In the genomic region with DNA sequence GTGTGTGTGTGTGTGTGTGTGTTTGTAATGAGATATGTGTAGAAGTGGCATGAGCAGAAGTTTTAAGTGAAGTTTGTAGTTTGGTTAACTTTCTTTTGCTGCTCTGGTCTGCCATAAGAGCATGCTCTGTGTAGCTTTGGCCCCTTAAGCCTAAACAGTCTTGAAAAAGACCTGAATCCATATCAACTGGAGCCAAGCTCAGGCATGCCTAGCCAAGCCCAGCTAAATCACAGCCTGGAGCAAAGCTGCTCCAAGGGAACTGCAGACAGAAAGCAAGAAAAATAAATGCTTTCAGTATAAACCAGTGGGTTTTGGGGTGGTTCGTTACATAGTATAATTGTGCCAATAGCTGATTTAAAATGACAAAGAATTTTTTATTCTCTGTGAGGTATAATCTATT, we compare ENCODE assay signal across 25 cellular contexts.
DNase-seq lines count a peak whose midpoint lies in the region; ATAC-seq and TF ChIP-seq lines count a peak whose summit lies in the region.
"Had no signal": no experiment of that assay in that cellular context is flagged by ENCODE, and none has a peak within 500 bp of the region (broad histone marks: within the 10 kb centered on the region; RNA-seq: fewer than 3 reads in every experiment).

No MANE protein-coding gene starts in this region.

- ATAC-seq in GM23338 (peak; percentile 44), WTC11 (peak; percentile 48; the same call in 1 of the 2 replicates), SK-N-SH treated with all-trans-retinoic acid at 6 μM for 48 hours (no peak)
- ATAC-seq in CD8-positive, alpha-beta T cell = no peak
- ATAC-seq: PC-3 had no signal

- H3K27me3 Mint-ChIP-seq in GM23338 (ENCODE audit: insufficient read depth, low read depth, poor library complexity) = no peaks in the 10 kb centered on the region
- no peaks in the 10 kb centered on the region; the same call in 1 of the 2 replicates for H3K27me3 Mint-ChIP-seq in WTC11 (ENCODE audit: low read depth)
- no peaks in the 10 kb centered on the region for H3K27me3 Mint-ChIP-seq in CD8-positive, alpha-beta T cell (ENCODE audit: low read depth)

- no peak overlapping the region for H3K27ac ChIP-seq in GM23338 (ENCODE audit: low read depth)
- H3K27ac ChIP-seq in CD8-positive, alpha-beta T cell (ENCODE audit: low read depth, low read length) = no peak overlapping the region
- H3K27ac ChIP-seq: SJCRH30 had no signal

- CTCF ChIA-PET in WTC11 (lab: Charles Lee) = no interaction called here
- CTCF ChIA-PET in CD8-positive, alpha-beta T cell (lab: Charles Lee) = no interaction called here

- DNase-seq in NCI-H1105 treated with DMSO at 0.1 percent for 48 hours (lab: John Stamatoyannopoulos, UW) (peak; percentile 35), NCI-H1105 (lab: John Stamatoyannopoulos, UW) (no peak), GM23338 (ENCODE audit: low spot score) (no peak), WTC11 (ENCODE audit: low spot score) (no peak), iPS-NIHi7 (ENCODE audit: extremely low spot score) (peak; percentile 12), epidermal melanocyte (ENCODE audit: insufficient read length, low spot score) (no peak)
- DNase-seq in CD8-positive, alpha-beta T cell = no peak
- DNase-seq: ACHN; BE2C; Calu3; DMS79 treated with DMSO at 0.1 percent for 48 hours; GF-D8; H9; HFFc6; KBM-7; MM.1S; NCI-H1417 treated with DMSO at 0.1 percent for 48 hours; NCI-H2029; NCI-H2227 treated with DMSO at 0.1 percent for 48 hours; NCI-H526 treated with DMSO at 0.1 percent for 48 hours; NK-92 treated with Interleukin-12 subunit alpha and Interleukin-12 subunit beta, amount 100 ng/mL, for 24 hours; PC-3 had no signal

- no peaks in the 10 kb centered on the region for H3K4me1 ChIP-seq in GM23338 (ENCODE audit: insufficient read depth)
- no peaks in the 10 kb centered on the region for H3K4me1 ChIP-seq in CD8-positive, alpha-beta T cell (ENCODE audit: insufficient read depth, low read length)
- H3K4me1 ChIP-seq: BE2C, SJCRH30 had no signal

- no peaks in the 10 kb centered on the region for H3F3A ChIP-seq in GM23338 (replicated peaks; ENCODE audit: low read depth)

- H3K4me1 Mint-ChIP-seq in GM23338 (no peaks in the 10 kb centered on the region), WTC11 (no peaks in the 10 kb centered on the region)
- H3K4me1 Mint-ChIP-seq in CD8-positive, alpha-beta T cell (ENCODE audit: low read depth) = no peaks in the 10 kb centered on the region
- H3K4me1 Mint-ChIP-seq: CD14-positive monocyte, H9 had no signal

- no peaks in the 10 kb centered on the region for H3K27me3 ChIP-seq in GM23338 (ENCODE audit: insufficient read depth)
- H3K27me3 ChIP-seq in CD8-positive, alpha-beta T cell (ENCODE audit: insufficient read depth, low read length) = no peaks in the 10 kb centered on the region
- H3K27me3 ChIP-seq: BE2C, SJCRH30 had no signal

- no peaks in the 10 kb centered on the region for H3K36me3 ChIP-seq in GM23338 (ENCODE audit: insufficient read depth)
- H3K36me3 ChIP-seq in CD8-positive, alpha-beta T cell (ENCODE audit: insufficient read depth, low read length) = no peaks in the 10 kb centered on the region
- H3K36me3 ChIP-seq: BE2C, SJCRH30 had no signal

- H3K4me3 Mint-ChIP-seq in GM23338 = no peak overlapping the region
- H3K4me3 Mint-ChIP-seq in WTC11 = no peak overlapping the region
- H3K4me3 Mint-ChIP-seq in CD8-positive, alpha-beta T cell = no peak overlapping the region
- H3K4me3 Mint-ChIP-seq: CD14-positive monocyte, H9, HFFc6 had no signal

- peaks cover 4% of the 10 kb centered on the region; the same call in 2 of the 3 replicates for H3K36me3 Mint-ChIP-seq in GM23338 (ENCODE audit: low read depth)
- 0 out of 2 replicates have a peak, but pooled peaks cover 4% of the 10 kb centered on the region for H3K36me3 Mint-ChIP-seq in WTC11
- no peaks in the 10 kb centered on the region for H3K36me3 Mint-ChIP-seq in CD8-positive, alpha-beta T cell
- H3K36me3 Mint-ChIP-seq: CD14-positive monocyte had no signal

- no peaks in the 10 kb centered on the region for H3K9me2 ChIP-seq in GM23338 (ENCODE audit: insufficient read depth)

- TF ChIP-seq CTCF in GM23338 (conservative IDR thresholded peaks at IDR 0.05; ENCODE audit: low read depth in 2 of 2) = no peak
- no peak for TF ChIP-seq CTCF in WTC11 (IDR thresholded peaks at IDR 0.05)
- no peak for TF ChIP-seq CTCF in CD8-positive, alpha-beta T cell (IDR thresholded peaks at IDR 0.05)

- H2AFZ ChIP-seq in GM23338 = no peak overlapping the region; the same call in 1 of the 2 replicates

- POLR2A ChIA-PET in WTC11 (lab: Charles Lee) = interaction anchor here (0.6 kb wide), 1 partner anchor 21 kb away, joined by 3 read pairs; no protein-coding TSS in a partner anchor
- POLR2A ChIA-PET in CD8-positive, alpha-beta T cell (lab: Charles Lee) = no interaction called here

- no peak overlapping the region for H3K4me3 ChIP-seq in GM23338
- H3K4me3 ChIP-seq in CD8-positive, alpha-beta T cell (ENCODE audit: low read depth, low read length) = no peak overlapping the region
- H3K4me3 ChIP-seq: SJCRH30 had no signal

- no peaks in the 10 kb centered on the region for H3K79me2 ChIP-seq in GM23338 (replicated peaks; ENCODE audit: insufficient read depth)

- intact Hi-C loops in CD8-positive, alpha-beta T cell (cut with DNase I, micrococcal nuclease) = no loop called here

- no peak overlapping the region for H3K4me2 ChIP-seq in GM23338

- H3K9me3 ChIP-seq in CD8-positive, alpha-beta T cell (ENCODE audit: low read length) = no peaks in the 10 kb centered on the region
- H3K9me3 ChIP-seq: BE2C, SJCRH30 had no signal

- peaks cover 6% of the 10 kb centered on the region; the same call in 2 of the 3 replicates for H3K9me3 Mint-ChIP-seq in GM23338
- H3K9me3 Mint-ChIP-seq in WTC11 = peaks cover 10% of the 10 kb centered on the region
- peaks cover 4% of the 10 kb centered on the region for H3K9me3 Mint-ChIP-seq in CD8-positive, alpha-beta T cell

- no peaks in the 10 kb centered on the region for H4K20me1 ChIP-seq in GM23338 (replicated peaks; ENCODE audit: insufficient read depth)

- H3K27ac Mint-ChIP-seq in GM23338 (peak overlapping the region; percentile 70), WTC11 (no peak overlapping the region)
- H3K27ac Mint-ChIP-seq in CD8-positive, alpha-beta T cell = no peak overlapping the region
- H3K27ac Mint-ChIP-seq: CD14-positive monocyte, H9, HFFc6 had no signal

TF ChIP-seq in GM23338, 12 proteins besides CTCF, POLR2A, EP300 and RAD21 (continues in another document):
- no peak for TF ChIP-seq NANOG (IDR thresholded peaks at IDR 0.05; ENCODE audit: borderline replicate concordance)

TF ChIP-seq in WTC11, 78 proteins besides CTCF, POLR2A, EP300 and RAD21 (continues in another document):
- TF ChIP-seq TP53 (CRISPR knock-in tag; IDR thresholded peaks at IDR 0.05) (no peak), ELF4 (CRISPR knock-in tag; IDR thresholded peaks at IDR 0.05; ENCODE audit: low read depth) (no peak), NR3C1 (CRISPR knock-in tag; conservative IDR thresholded peaks at IDR 0.05; ENCODE audit: low read depth) (no peak), FOXJ3 (CRISPR knock-in tag; IDR thresholded peaks at IDR 0.05; ENCODE audit: borderline replicate concordance) (no peak), ZNF423 (CRISPR knock-in tag; IDR thresholded peaks at IDR 0.05) (no peak)
- TF ChIP-seq, protein P1, sequence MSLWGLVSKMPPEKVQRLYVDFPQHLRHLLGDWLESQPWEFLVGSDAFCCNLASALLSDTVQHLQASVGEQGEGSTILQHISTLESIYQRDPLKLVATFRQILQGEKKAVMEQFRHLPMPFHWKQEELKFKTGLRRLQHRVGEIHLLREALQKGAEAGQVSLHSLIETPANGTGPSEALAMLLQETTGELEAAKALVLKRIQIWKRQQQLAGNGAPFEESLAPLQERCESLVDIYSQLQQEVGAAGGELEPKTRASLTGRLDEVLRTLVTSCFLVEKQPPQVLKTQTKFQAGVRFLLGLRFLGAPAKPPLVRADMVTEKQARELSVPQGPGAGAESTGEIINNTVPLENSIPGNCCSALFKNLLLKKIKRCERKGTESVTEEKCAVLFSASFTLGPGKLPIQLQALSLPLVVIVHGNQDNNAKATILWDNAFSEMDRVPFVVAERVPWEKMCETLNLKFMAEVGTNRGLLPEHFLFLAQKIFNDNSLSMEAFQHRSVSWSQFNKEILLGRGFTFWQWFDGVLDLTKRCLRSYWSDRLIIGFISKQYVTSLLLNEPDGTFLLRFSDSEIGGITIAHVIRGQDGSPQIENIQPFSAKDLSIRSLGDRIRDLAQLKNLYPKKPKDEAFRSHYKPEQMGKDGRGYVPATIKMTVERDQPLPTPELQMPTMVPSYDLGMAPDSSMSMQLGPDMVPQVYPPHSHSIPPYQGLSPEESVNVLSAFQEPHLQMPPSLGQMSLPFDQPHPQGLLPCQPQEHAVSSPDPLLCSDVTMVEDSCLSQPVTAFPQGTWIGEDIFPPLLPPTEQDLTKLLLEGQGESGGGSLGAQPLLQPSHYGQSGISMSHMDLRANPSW (CRISPR knock-in tag; conservative IDR thresholded peaks at IDR 0.05; ENCODE audit: low read depth) = no peak

TF ChIP-seq in SK-N-SH treated with all-trans-retinoic acid at 6 μM for 48 hours, 23 proteins besides CTCF, POLR2A, EP300 and RAD21:
- no peak for TF ChIP-seq SNAI2 (CRISPR knock-in tag; IDR thresholded peaks at IDR 0.05)
- TF ChIP-seq, protein P2, sequence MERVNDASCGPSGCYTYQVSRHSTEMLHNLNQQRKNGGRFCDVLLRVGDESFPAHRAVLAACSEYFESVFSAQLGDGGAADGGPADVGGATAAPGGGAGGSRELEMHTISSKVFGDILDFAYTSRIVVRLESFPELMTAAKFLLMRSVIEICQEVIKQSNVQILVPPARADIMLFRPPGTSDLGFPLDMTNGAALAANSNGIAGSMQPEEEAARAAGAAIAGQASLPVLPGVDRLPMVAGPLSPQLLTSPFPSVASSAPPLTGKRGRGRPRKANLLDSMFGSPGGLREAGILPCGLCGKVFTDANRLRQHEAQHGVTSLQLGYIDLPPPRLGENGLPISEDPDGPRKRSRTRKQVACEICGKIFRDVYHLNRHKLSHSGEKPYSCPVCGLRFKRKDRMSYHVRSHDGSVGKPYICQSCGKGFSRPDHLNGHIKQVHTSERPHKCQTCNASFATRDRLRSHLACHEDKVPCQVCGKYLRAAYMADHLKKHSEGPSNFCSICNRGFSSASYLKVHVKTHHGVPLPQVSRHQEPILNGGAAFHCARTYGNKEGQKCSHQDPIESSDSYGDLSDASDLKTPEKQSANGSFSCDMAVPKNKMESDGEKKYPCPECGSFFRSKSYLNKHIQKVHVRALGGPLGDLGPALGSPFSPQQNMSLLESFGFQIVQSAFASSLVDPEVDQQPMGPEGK (CRISPR knock-in tag; IDR thresholded peaks at IDR 0.05; ENCODE audit: borderline replicate concordance) = no peak
- no peak for TF ChIP-seq GLIS3 (CRISPR knock-in tag; IDR thresholded peaks at IDR 0.05)
- no peak for TF ChIP-seq RARB (CRISPR knock-in tag; IDR thresholded peaks at IDR 0.05)
- TF ChIP-seq ZFP30 (CRISPR knock-in tag; IDR thresholded peaks at IDR 0.05) = no peak
- no peak for TF ChIP-seq BACH2 (CRISPR knock-in tag; IDR thresholded peaks at IDR 0.05; ENCODE audit: borderline replicate concordance)
- no peak for TF ChIP-seq ZFP3 (CRISPR knock-in tag; IDR thresholded peaks at IDR 0.05)
- no peak for TF ChIP-seq ZNF8 (CRISPR knock-in tag; IDR thresholded peaks at IDR 0.05)

Comparison
In these comparisons a context has a peak if more than half of its experiments do, and no peak if none do; other contexts are left out.
1. DNase-seq: peak in NCI-H1105 treated with DMSO at 0.1 percent for 48 hours (single experiment) and iPS-NIHi7 (single experiment); none in NCI-H1105 (single experiment), GM23338 (single experiment), WTC11 (single experiment), CD8-positive, alpha-beta T cell (0 of 7) and epidermal melanocyte (single experiment).
2. ATAC-seq: peak in GM23338 (single experiment) and WTC11 (single experiment); none in CD8-positive, alpha-beta T cell (single experiment) and SK-N-SH treated with all-trans-retinoic acid at 6 μM for 48 hours (single experiment).